20 cellular contexts compared by ENCODE assay signal in the genomic region with DNA sequence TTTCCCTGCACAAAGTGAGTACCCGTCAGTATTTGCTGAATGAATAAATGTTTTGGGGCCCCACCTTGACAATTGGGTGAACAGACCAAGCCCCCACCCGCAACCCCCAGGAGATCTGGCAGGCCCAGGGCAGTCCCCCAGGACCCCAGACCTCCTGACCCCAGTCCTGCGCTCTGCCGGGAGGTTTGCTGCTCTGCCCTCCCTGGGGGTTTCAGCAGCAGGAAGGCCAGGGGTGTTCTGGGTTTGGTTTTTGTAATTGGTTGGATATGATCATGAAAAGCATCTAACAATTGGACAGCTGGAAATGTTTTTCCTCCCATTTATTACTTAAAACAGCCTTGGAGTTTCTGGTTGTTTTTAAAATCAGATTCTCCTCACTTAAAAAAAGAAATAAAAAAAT.
DNase-seq lines count a peak whose midpoint lies in the region; ATAC-seq, FAIRE-seq and TF ChIP-seq lines count a peak whose summit lies in the region.
"Had no signal": no experiment of that assay in that cellular context is flagged by ENCODE, and none has a peak within 500 bp of the region (broad histone marks: within the 10 kb centered on the region; RNA-seq: fewer than 3 reads in every experiment).

No MANE protein-coding gene starts in this region.

- H4K5ac ChIP-seq in H1 (ENCODE audit: insufficient read length, low read depth, low read length), result no peak overlapping the region

- H3K36me3 ChIP-seq in SK-N-SH (replicated peaks in 1 of 2; ENCODE audit: control insufficient read depth in 1 of 2, insufficient read depth in 2 of 2, low read length in 1 of 2) (no peaks in the 10 kb centered on the region), H1 (ENCODE audit: control insufficient read depth in 2 of 4, insufficient read depth in 4 of 4, low read length in 3 of 4) (no peaks in the 10 kb centered on the region), spleen (no peaks in the 10 kb centered on the region)

- no peak overlapping the region for H2BK5ac ChIP-seq in H1 (ENCODE audit: low read depth, low read length)

- H4K8ac ChIP-seq in H1 (ENCODE audit: extremely low read depth, insufficient read depth, low read length), result no peak overlapping the region

- no peaks in the 10 kb centered on the region for H3K79me1 ChIP-seq in H1 (ENCODE audit: low read depth, low read length)

- POLR2A ChIA-PET in SK-N-SH (lab: Yijun Ruan, JAX), result interaction anchor here (1.4 kb wide), 1 partner anchor 18 kb away, joined by 3 read pairs; no protein-coding TSS in a partner anchor
- POLR2A ChIA-PET in H1 (lab: Charles Lee; ENCODE audit: partially characterized antibody), result no interaction called here

- WGBS in SK-N-SH (ENCODE audit: low lambda C conversion rate), result 73% methylated on average over 4 of the region's 4 CpGs
- WGBS in H1 (ENCODE audit: extremely low coverage in 1 of 2, insufficient coverage in 1 of 2, insufficient read length in 1 of 2, insufficient replicate concordance in 2 of 2, low coverage in 1 of 2, low lambda C conversion rate in 2 of 2, missing lambda C conversion rate in 1 of 2), 2 experiments, result 91% methylated on average over 4 of the region's 4 CpGs; no CpG with 5 or more reads in 1 of the 2 experiments
- 73 to 94% (median 82%) methylated on average over 4 of the region's 4 CpGs for WGBS in spleen, 5 donors

- no peaks in the 10 kb centered on the region for H3F3A ChIP-seq in SK-N-SH (replicated peaks; ENCODE audit: insufficient read depth)

- H3K23me2 ChIP-seq in H1 (ENCODE audit: low read depth, low read length), result no peaks in the 10 kb centered on the region

- H3K27me3 ChIP-seq in SK-N-SH (ENCODE audit: insufficient read depth) (no peaks in the 10 kb centered on the region), H1 (replicated peaks in 1 of 4; ENCODE audit: control insufficient read depth in 3 of 4, extremely low read depth in 1 of 4, insufficient read depth in 3 of 4, low read length in 3 of 4) (no peaks in the 10 kb centered on the region; a peak in 1 of 7 replicates), spleen (replicated peaks in 1 of 7) (no peaks in the 10 kb centered on the region)

- no peaks in the 10 kb centered on the region for H3K9me2 ChIP-seq in SK-N-SH

- H3K23ac ChIP-seq in H1 (ENCODE audit: insufficient read length), result no peak overlapping the region

- H3K9ac ChIP-seq in SK-N-SH (no peak overlapping the region), H1 (replicated peaks in 1 of 4; ENCODE audit: extremely low read depth in 1 of 4, low read depth in 3 of 4, low read length in 3 of 4) (no peak overlapping the region)

- H3K18ac ChIP-seq in H1 (ENCODE audit: extremely low read depth, low read length), result no peak overlapping the region

- DNase-seq in SK-N-SH (peak; percentile 80), H1 (ENCODE audit: low read depth in 1 of 2, low spot score in 2 of 2) (no peak), spleen (peak; percentile 53), NCI-H526 (lab: John Stamatoyannopoulos, UW) (no peak)
- DNase-seq in activated naive CD4-positive, alpha-beta T cell (lab: John Stamatoyannopoulos, UW), result no peak
- DNase-seq: AML-193; C1 segment of cervical spinal cord; CD4-positive, alpha-beta T cell; GOT3; H9; KBM-7 had no signal

- no peak overlapping the region for H3K4me3 ChIP-seq in SK-N-SH (ENCODE audit: low read depth in 2 of 2, low read length in 1 of 2)
- H3K4me3 ChIP-seq in H1 (ENCODE audit: extremely low read depth in 1 of 4, insufficient read depth in 2 of 4, low read depth in 3 of 4, low read length in 4 of 4), result no peak overlapping the region
- no peak overlapping the region for H3K4me3 ChIP-seq in spleen
- H3K4me3 ChIP-seq: A549 had no signal

- no peak overlapping the region for H2AK5ac ChIP-seq in H1 (ENCODE audit: low read depth, low read length)

- intact Hi-C loops in spleen (cut with DNase I; ENCODE audit: low total_unique reads), result no loop called here

- TF ChIP-seq EP300 in SK-N-SH (IDR thresholded peaks at IDR 0.05; ENCODE audit: borderline replicate concordance in 1 of 2, low read depth in 1 of 2, low read length in 1 of 2) (peak in 1 of 2 experiments; percentile 76; a peak in 1 of 4 replicates), H1 (IDR thresholded peaks at IDR 0.05; ENCODE audit: borderline replicate concordance in 1 of 2, low read depth in 2 of 2, low read length in 2 of 2) (no peak)

- H4K20me1 ChIP-seq in SK-N-SH (ENCODE audit: insufficient read depth) (no peaks in the 10 kb centered on the region), H1 (replicated peaks in 1 of 2; ENCODE audit: control insufficient read depth in 1 of 2, insufficient read depth in 2 of 2, low read length in 2 of 2) (no peaks in the 10 kb centered on the region)

- H3K56ac ChIP-seq in H1 (replicated peaks; ENCODE audit: insufficient read length, low read depth, low read length), result no peak overlapping the region

- no peak overlapping the region for H3K14ac ChIP-seq in H1 (ENCODE audit: insufficient read length)

- H3K4me2 ChIP-seq in SK-N-SH, result no peak overlapping the region
- no peak overlapping the region for H3K4me2 ChIP-seq in H1 (ENCODE audit: insufficient read depth in 1 of 2, low read depth in 2 of 2, low read length in 2 of 2)
- H3K4me2 ChIP-seq: A549 had no signal

- TF ChIP-seq POLR2A in H1 (IDR thresholded peaks at IDR 0.05; ENCODE audit: control extremely low read depth in 1 of 2, low read depth in 2 of 2, low read length in 2 of 2) (no peak), spleen (IDR thresholded peaks at IDR 0.05) (no peak)

- no peak overlapping the region for H2BK120ac ChIP-seq in H1 (replicated peaks; ENCODE audit: low read depth, low read length)

- TF ChIP-seq RAD21 in SK-N-SH (IDR thresholded peaks at IDR 0.05; ENCODE audit: low read length), result no peak
- no peak for TF ChIP-seq RAD21 in H1 (IDR thresholded peaks at IDR 0.05 in 1 of 2, conservative IDR thresholded peaks at IDR 0.05 in 1 of 2; ENCODE audit: low read depth in 2 of 2, low read length in 2 of 2)

- ATAC-seq in SK-N-SH treated with all-trans-retinoic acid at 6 μM for 48 hours, result no peak
- ATAC-seq in GM21423 (IDR thresholded peaks at IDR 0.05; ENCODE audit: unreplicated experiment), result no peak
- ATAC-seq: HepG2 had no signal

- peak overlapping the region in 1 of 2 experiments; percentile 92; a peak in 2 of 4 replicates for H3K27ac ChIP-seq in SK-N-SH (ENCODE audit: low read depth in 2 of 2, low read length in 1 of 2)
- no peak overlapping the region for H3K27ac ChIP-seq in H1 (ENCODE audit: low read depth, low read length)
- no peak overlapping the region for H3K27ac ChIP-seq in spleen
- H3K27ac ChIP-seq: 22Rv1, A549 had no signal

- H3K4ac ChIP-seq in H1 (replicated peaks; ENCODE audit: insufficient read length, low read depth, low read length), result no peak overlapping the region

- no peak for FAIRE-seq in H1 (lab: Jason Lieb, UNC)
- FAIRE-seq: D721Med, G401.6, GM12891, HepG2 had no signal

- H3K4me1 ChIP-seq in SK-N-SH (ENCODE audit: control insufficient read depth in 1 of 2, insufficient read depth in 2 of 2, low read depth in 1 of 2, low read length in 1 of 2), result peaks cover 0 to 36% of the 10 kb centered on the region in 2 experiments; a peak in 2 of 4 replicates
- peaks cover 0 to 9% (median 0%) of the 10 kb centered on the region in 4 experiments; a peak in 2 of 7 replicates for H3K4me1 ChIP-seq in H1 (replicated peaks in 1 of 4; ENCODE audit: control insufficient read depth in 3 of 4, insufficient read depth in 4 of 4, low read length in 3 of 4)
- H3K4me1 ChIP-seq in spleen, result no peaks in the 10 kb centered on the region
- H3K4me1 ChIP-seq: A549, Caco-2 had no signal

- H2BK15ac ChIP-seq in H1 (ENCODE audit: low read length), result no peak overlapping the region

- no peak overlapping the region for H2BK20ac ChIP-seq in H1 (ENCODE audit: low read length)

- no peak overlapping the region for H4K91ac ChIP-seq in H1 (replicated peaks; ENCODE audit: insufficient read length, low read length)

- no peaks in the 10 kb centered on the region for H3K9me3 ChIP-seq in SK-N-SH
- H3K9me3 ChIP-seq in H1 (ENCODE audit: insufficient read depth in 2 of 2, low read depth in 1 of 2, low read length in 1 of 2), result no peaks in the 10 kb centered on the region; a peak in 1 of 4 replicates
- H3K9me3 ChIP-seq in spleen, result no peaks in the 10 kb centered on the region
- H3K9me3 ChIP-seq: Caco-2 had no signal

- H3K79me2 ChIP-seq in SK-N-SH (ENCODE audit: insufficient read depth), result no peaks in the 10 kb centered on the region
- no peaks in the 10 kb centered on the region for H3K79me2 ChIP-seq in H1 (ENCODE audit: control insufficient read depth in 1 of 2, insufficient read depth in 2 of 2, low read length in 2 of 2)

- no peak overlapping the region for H2AFZ ChIP-seq in SK-N-SH (ENCODE audit: low read depth)
- H2AFZ ChIP-seq in H1 (ENCODE audit: low read length), result 0 out of 2 replicates have a peak overlapping the region, but pooled peaks have one; percentile 88

- CTCF ChIA-PET in SK-N-SH (lab: Yijun Ruan, JAX), result interaction anchor here (0.8 to 2.0 kb wide), 4 partner anchors 10 to 18 kb away, joined by 3 to 5 read pairs (median 3); no protein-coding TSS in a partner anchor
- CTCF ChIA-PET in H1 (lab: Charles Lee; ENCODE audit: partially characterized antibody), result interaction anchor here (2.5 kb wide), 1 partner anchor 9 kb away, joined by 7 read pairs; no protein-coding TSS in a partner anchor

- H2BK12ac ChIP-seq in H1 (ENCODE audit: low read depth, low read length), result no peak overlapping the region

- TF ChIP-seq CTCF in SK-N-SH (IDR thresholded peaks at IDR 0.05) (no peak), H1 (IDR thresholded peaks at IDR 0.05; ENCODE audit: control extremely low read depth in 1 of 3, insufficient read depth in 1 of 3, low read depth in 1 of 3, low read length in 3 of 3) (no peak), spleen (IDR thresholded peaks at IDR 0.05 in 8 of 11, conservative IDR thresholded peaks at IDR 0.05 in 3 of 11) (no peak)

TF ChIP-seq in SK-N-SH treated with all-trans-retinoic acid at 6 μM for 48 hours, 23 proteins besides CTCF, POLR2A, EP300 and RAD21 (continues in another document):
- TF ChIP-seq TOX (CRISPR knock-in tag; IDR thresholded peaks at IDR 0.05; ENCODE audit: borderline replicate concordance), result no peak
- no peak for TF ChIP-seq ZFP3 (CRISPR knock-in tag; IDR thresholded peaks at IDR 0.05)
- no peak for TF ChIP-seq ESRRG (CRISPR knock-in tag; IDR thresholded peaks at IDR 0.05)
- no peak for TF ChIP-seq SNAI2 (CRISPR knock-in tag; IDR thresholded peaks at IDR 0.05)
- no peak; the same call in 1 of the 2 replicates for TF ChIP-seq TCF4 (CRISPR knock-in tag; IDR thresholded peaks at IDR 0.05; ENCODE audit: borderline replicate concordance)

TF ChIP-seq in H1, 55 proteins besides CTCF, POLR2A, EP300 and RAD21 (continues in another document):
- TF ChIP-seq RNF2 (IDR thresholded peaks at IDR 0.05; ENCODE audit: borderline replicate concordance, low read depth, low read length, missing control alignments, poor library complexity, severe bottlenecking) (no peak), SIN3A (conservative IDR thresholded peaks at IDR 0.05 in 1 of 2, IDR thresholded peaks at IDR 0.05 in 1 of 2; ENCODE audit: low read depth in 1 of 2, low read length in 2 of 2) (no peak), GTF2F1 (IDR thresholded peaks at IDR 0.05; ENCODE audit: borderline replicate concordance, low read depth, low read length) (no peak), RBBP5 (IDR thresholded peaks at IDR 0.05; ENCODE audit: borderline replicate concordance, low read depth, low read length) (no peak)

Comparison
In these comparisons a context has a peak if more than half of its experiments do, and no peak if none do; other contexts are left out.
1. DNase-seq: peak in SK-N-SH (single experiment) and spleen (single experiment); none in H1 (0 of 2), activated naive CD4-positive, alpha-beta T cell (0 of 4) and NCI-H526 (0 of 2).